ENCODE assay signal across 11 cellular contexts in genomic region chr2:47833516-47833968, GRCh38.
A peak's percentile ranks its signal among the peaks of the same experiment; 100 is the strongest.
DNase-seq lines count a peak whose midpoint lies in the region; ATAC-seq lines count a peak whose summit lies in the region.
"Had no signal": no experiment of that assay in that cellular context is flagged by ENCODE, and none has a peak within 500 bp of the region (broad histone marks: within the 10 kb centered on the region; RNA-seq: fewer than 3 reads in every experiment).

No MANE protein-coding gene starts in this region.

- ATAC-seq in GM18502 (IDR thresholded peaks at IDR 0.05; ENCODE audit: poor library complexity, unreplicated experiment), result peak; percentile 85
- ATAC-seq in GM21360 (IDR thresholded peaks at IDR 0.05; ENCODE audit: unreplicated experiment), result peak; percentile 79
- ATAC-seq in HG02885 (IDR thresholded peaks at IDR 0.05; ENCODE audit: poor library complexity, unreplicated experiment), result peak; percentile 91
- peak; percentile 89 for ATAC-seq in HG03575 (IDR thresholded peaks at IDR 0.05; ENCODE audit: extremely low read depth, insufficient number of reproducible peaks, low FRiP score, unreplicated experiment)
- ATAC-seq: right cardiac atrium had no signal

- no peak for DNase-seq in NCI-H748 treated with DMSO at 0.1 percent for 48 hours (lab: John Stamatoyannopoulos, UW)
- no peak for DNase-seq in cortex of kidney (lab: John Stamatoyannopoulos, UW)
- no peak for DNase-seq in SKM-1 treated with dmso at 0.1 percent for 144 hours (lab: John Stamatoyannopoulos, UW; ENCODE audit: unreplicated experiment)
- DNase-seq in DMS153 (lab: John Stamatoyannopoulos, UW), result no peak
- DNase-seq: activated CD4-positive, alpha-beta memory T cell treated with anti-CD3 and anti-CD28 coated beads, Interleukin-2, amount 10 ng/mL, durations not matched to agents 7 days and 5 days; NCI-H187 treated with DMSO at 0.1 percent for 48 hours; right cardiac atrium had no signal
